31 cellular contexts compared by ENCODE assay signal in the genomic region with DNA sequence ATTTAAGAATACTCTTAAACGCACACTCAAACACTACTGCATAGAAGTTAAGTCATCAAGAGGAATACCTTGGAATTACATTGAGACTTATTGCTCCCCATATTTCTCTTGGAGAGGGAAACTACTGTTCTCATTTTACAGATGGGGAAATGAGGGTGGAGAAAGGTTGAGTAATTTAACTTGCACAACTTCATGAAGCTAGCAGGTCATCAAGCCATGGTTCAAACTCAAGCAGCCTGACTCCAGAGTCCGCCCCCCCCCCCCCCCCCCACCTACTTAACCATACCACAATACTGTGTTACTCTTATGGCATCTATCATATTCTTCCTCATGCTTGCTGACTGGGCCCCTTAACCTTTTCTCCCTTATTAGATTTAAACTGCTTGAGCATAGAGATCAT. TPM values are rescaled to one million over a fixed set of nuclear protein-coding genes. Genes with fewer than 3 reads are reported as not detected.
DNase-seq lines count a peak whose midpoint lies in the region; ATAC-seq, FAIRE-seq and TF ChIP-seq lines count a peak whose summit lies in the region.
"Had no signal": no experiment of that assay in that cellular context is flagged by ENCODE, and none has a peak within 500 bp of the region (broad histone marks: within the 10 kb centered on the region; RNA-seq: fewer than 3 reads in every experiment).

No MANE protein-coding gene starts in this region.

- TF ChIP-seq CTCF in NB4 (IDR thresholded peaks at IDR 0.05; ENCODE audit: low read depth, low read length) (no peak), epithelial cell of esophagus (IDR thresholded peaks at IDR 0.05; ENCODE audit: insufficient read depth, low read depth, low read length, missing control alignments) (no peak), nephron (IDR thresholded peaks at IDR 0.05; ENCODE audit: unreplicated experiment in 3 of 3) (no peak)

- H3K4me3 ChIP-seq in NB4 (ENCODE audit: low read depth, low read length) (no peak overlapping the region), epithelial cell of esophagus (ENCODE audit: low read length) (no peak overlapping the region)
- H3K4me3 ChIP-seq: A549, ascending aorta, BLaER1, vagina had no signal

- H3K9me3 Mint-ChIP-seq in nephron: peaks cover 27% of the 10 kb centered on the region

- DNase-seq in AML-193 (lab: John Stamatoyannopoulos, UW): peak; percentile 29 to 52
- peak; percentile 74 for DNase-seq in NB4 (ENCODE audit: low read depth)
- DNase-seq in epithelial cell of esophagus (ENCODE audit: low read depth): peak; percentile 8
- no peak for DNase-seq in GM12891 (ENCODE audit: insufficient read length, low spot score)
- DNase-seq: activated CD4-positive, alpha-beta memory T cell treated with anti-CD3 and anti-CD28 coated beads, Interleukin-2, amount 10 ng/mL, durations not matched to agents 7 days and 5 days; activated CD4-positive, CD25-positive, alpha-beta regulatory T cell treated with anti-CD3 and anti-CD28 coated beads, Interleukin-2, amount 50 U/mL, for 72 hours; COR-L47; GDM1; islet precursor cell; naive B cell; NCI-H1105; NCI-H1930; NCI-H526 treated with DMSO at 0.1 percent for 48 hours; occipital lobe; stimulated activated naive CD8-positive, alpha-beta T cell treated with anti-CD3 and anti-CD28 coated beads, Interleukin-15, Interleukin-2, amounts not matched to agents 100 U/mL and 50 U/mL, for 24 hours had no signal

- no peak for TF ChIP-seq POLR2A in NB4 (IDR thresholded peaks at IDR 0.05; ENCODE audit: extremely low read depth, insufficient read length)
- no peak for TF ChIP-seq POLR2A in GM12891 (IDR thresholded peaks at IDR 0.05; ENCODE audit: low read depth, low read length)

- no peak overlapping the region for H3K4me3 Mint-ChIP-seq in nephron
- H3K4me3 Mint-ChIP-seq: activated CD4-positive, alpha-beta memory T cell treated with anti-CD3 and anti-CD28 coated beads, Interleukin-2, amount 10 ng/mL, durations not matched to agents 7 days and 5 days; activated T-helper 17 cell treated with anti-CD3 and anti-CD28 coated beads, Interleukin-2, amount 50 U/mL, for 72 hours; central memory CD8-positive, alpha-beta T cell; dendritic cell treated with granulocyte-macrophage colony-stimulating factor and Interleukin-4, amounts not matched to agents 40 ng/mL and 50 ng/mL, for 4 days; mesothelial cell of epicardium; naive B cell; T-helper 1 cell treated with Interleukin-12 subunit alpha and Interleukin-12 subunit beta and Interleukin-4 antibody, amounts not matched to agents 30 μg/mL and 1 μg/mL, for 36 hours had no signal

- ATAC-seq in GM18498 (IDR thresholded peaks at IDR 0.05; ENCODE audit: unreplicated experiment) (no peak), HG02642 (IDR thresholded peaks at IDR 0.05; ENCODE audit: poor library complexity, unreplicated experiment) (no peak), HG02798 (IDR thresholded peaks at IDR 0.05; ENCODE audit: poor library complexity, unreplicated experiment) (no peak)
- ATAC-seq: A549; activated naive CD4-positive, alpha-beta T cell treated with anti-CD3 and anti-CD28 coated beads, Interleukin-2, amount 50 U/mL, for 72 hours; activated T-helper 17 cell treated with anti-CD3 and anti-CD28 coated beads, Interleukin-2, amount 50 U/mL, for 72 hours; HCT116; stimulated activated naive CD8-positive, alpha-beta T cell treated with anti-CD3 and anti-CD28 coated beads, Interleukin-15, Interleukin-2, amounts not matched to agents 100 U/mL and 50 U/mL, for 24 hours had no signal

- FAIRE-seq in GM12891 (lab: Jason Lieb, UNC): no peak
- FAIRE-seq: endometrium had no signal

- H3K27ac Mint-ChIP-seq in nephron: peak overlapping the region; percentile 58 to 88 (median 80)
- H3K27ac Mint-ChIP-seq: activated CD4-positive, alpha-beta memory T cell treated with anti-CD3 and anti-CD28 coated beads, Interleukin-2, amount 10 ng/mL, durations not matched to agents 7 days and 5 days; activated naive CD4-positive, alpha-beta T cell treated with anti-CD3 and anti-CD28 coated beads, Interleukin-2, amount 50 U/mL, for 72 hours; activated T-helper 17 cell treated with anti-CD3 and anti-CD28 coated beads, Interleukin-2, amount 50 U/mL, for 72 hours; dendritic cell treated with granulocyte-macrophage colony-stimulating factor and Interleukin-4, amounts not matched to agents 40 ng/mL and 50 ng/mL, for 4 days; naive B cell; T-helper 1 cell treated with Interleukin-12 subunit alpha and Interleukin-12 subunit beta and Interleukin-4 antibody, amounts not matched to agents 30 μg/mL and 1 μg/mL, for 36 hours had no signal

- peaks cover 33% of the 10 kb centered on the region for H3K4me1 Mint-ChIP-seq in nephron
- H3K4me1 Mint-ChIP-seq: activated CD4-positive, alpha-beta memory T cell treated with anti-CD3 and anti-CD28 coated beads, Interleukin-2, amount 10 ng/mL, durations not matched to agents 7 days and 5 days; activated T-helper 17 cell treated with anti-CD3 and anti-CD28 coated beads, Interleukin-2, amount 50 U/mL, for 72 hours had no signal

- peaks cover 30% of the 10 kb centered on the region for H3K36me3 Mint-ChIP-seq in nephron (ENCODE audit: low read depth)
- H3K36me3 Mint-ChIP-seq: naive B cell had no signal

- no peaks in the 10 kb centered on the region for H3K27me3 Mint-ChIP-seq in nephron (ENCODE audit: low read depth)
- H3K27me3 Mint-ChIP-seq: activated CD4-positive, alpha-beta memory T cell treated with anti-CD3 and anti-CD28 coated beads, Interleukin-2, amount 10 ng/mL, durations not matched to agents 7 days and 5 days; activated T-helper 17 cell treated with anti-CD3 and anti-CD28 coated beads, Interleukin-2, amount 50 U/mL, for 72 hours; central memory CD8-positive, alpha-beta T cell; dendritic cell treated with granulocyte-macrophage colony-stimulating factor and Interleukin-4, amounts not matched to agents 40 ng/mL and 50 ng/mL, for 4 days; naive B cell had no signal

TF ChIP-seq in GM12891, 5 proteins besides CTCF, POLR2A, EP300 and RAD21:
- no peak for TF ChIP-seq SPI1 (IDR thresholded peaks at IDR 0.05; ENCODE audit: low read depth, low read length)
- TF ChIP-seq TAF1 (IDR thresholded peaks at IDR 0.05; ENCODE audit: low read depth, low read length): no peak
- TF ChIP-seq PAX5 (IDR thresholded peaks at IDR 0.05; ENCODE audit: insufficient read depth, low read length, severe bottlenecking): no peak
- no peak for TF ChIP-seq POLR2AphosphoS5 (IDR thresholded peaks at IDR 0.05; ENCODE audit: low read depth, low read length)
- no peak for TF ChIP-seq POU2F2 (IDR thresholded peaks at IDR 0.05; ENCODE audit: low read depth, low read length)

RNA-seq across cellular contexts. Expression of a gene that starts 45.1 kb away (rescaled TPM):
- 4.9 TPM for polyA plus RNA-seq in GM12891 (2012; ENCODE audit: low read depth, missing spikeins)
- polyA plus RNA-seq: A549 had no signal
